In the genomic region with DNA sequence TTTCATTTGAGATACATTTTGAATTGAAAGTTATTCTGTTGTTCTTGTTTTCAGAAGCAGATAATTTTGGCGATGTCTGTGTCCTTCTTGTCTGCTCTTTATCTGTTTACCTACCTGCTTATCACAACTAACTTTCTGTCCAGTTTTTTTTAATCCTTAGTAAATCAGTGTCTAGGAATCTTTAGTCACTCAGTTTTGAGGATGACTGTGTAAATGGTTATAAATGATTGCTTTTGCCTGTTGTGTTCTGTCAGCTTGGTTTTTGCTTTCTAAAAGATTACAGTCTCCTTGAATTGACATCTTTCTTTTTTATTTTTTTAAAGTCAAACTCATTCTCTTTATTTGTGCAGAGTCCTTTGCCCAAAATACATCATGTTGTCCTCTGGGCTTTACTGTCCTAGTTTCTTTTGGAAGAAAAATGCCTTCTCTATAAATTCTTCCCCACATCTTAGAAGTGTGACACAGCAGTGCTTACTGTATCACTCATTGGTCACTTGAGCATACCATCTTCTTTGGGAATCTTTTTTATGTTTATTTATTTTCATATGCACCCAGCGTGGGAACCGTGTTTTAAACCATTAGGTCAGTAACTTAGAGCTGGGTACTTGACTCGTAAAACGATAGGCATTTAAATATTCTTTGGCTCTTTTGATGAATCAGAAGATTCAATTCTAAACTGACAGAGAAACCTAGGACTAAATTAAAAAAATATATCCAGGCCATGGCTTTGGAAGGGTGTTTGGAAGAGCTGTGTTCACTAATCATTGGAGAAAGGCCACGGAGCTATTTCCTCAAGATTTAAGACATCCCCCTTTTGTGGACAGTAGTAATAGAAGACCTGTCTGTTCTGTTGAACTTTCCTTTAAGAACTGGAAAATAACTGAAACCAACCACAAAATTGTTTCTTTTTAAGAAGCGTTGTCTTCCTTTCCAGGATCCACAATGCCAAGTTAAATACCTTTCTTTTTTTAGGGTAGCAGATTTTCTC, we compare ENCODE assay signal across 1 cellular context.
TF ChIP-seq lines count a peak whose summit lies in the region.

No MANE protein-coding gene starts in this region.

TF ChIP-seq in HEK293, 187 proteins besides CTCF, POLR2A, EP300 and RAD21 (continued from another document):
- TF ChIP-seq PRDM10 (tag by site-specific recombination; IDR thresholded peaks at IDR 0.05) (peak; percentile 39; the same call in 1 of the 2 replicates), ZNF747 (tag by site-specific recombination; IDR thresholded peaks at IDR 0.05) (no peak), ZNF354C (tag by site-specific recombination; IDR thresholded peaks at IDR 0.05; ENCODE audit: borderline replicate concordance, low read depth) (no peak), ZFHX2 (tag by site-specific recombination; conservative IDR thresholded peaks at IDR 0.05) (no peak), ZNF530 (tag by site-specific recombination; IDR thresholded peaks at IDR 0.05; ENCODE audit: low read depth) (no peak), ZNF366 (tag by site-specific recombination; conservative IDR thresholded peaks at IDR 0.05) (peak; percentile 5; the same call in 1 of the 2 replicates), ZNF707 (tag by site-specific recombination; IDR thresholded peaks at IDR 0.05) (no peak), HOXC10 (CRISPR knock-in tag; IDR thresholded peaks at IDR 0.05) (no peak), ZNF280C (tag by site-specific recombination; IDR thresholded peaks at IDR 0.05) (no peak)
